13 cellular contexts compared by ENCODE assay signal in the genomic region with DNA sequence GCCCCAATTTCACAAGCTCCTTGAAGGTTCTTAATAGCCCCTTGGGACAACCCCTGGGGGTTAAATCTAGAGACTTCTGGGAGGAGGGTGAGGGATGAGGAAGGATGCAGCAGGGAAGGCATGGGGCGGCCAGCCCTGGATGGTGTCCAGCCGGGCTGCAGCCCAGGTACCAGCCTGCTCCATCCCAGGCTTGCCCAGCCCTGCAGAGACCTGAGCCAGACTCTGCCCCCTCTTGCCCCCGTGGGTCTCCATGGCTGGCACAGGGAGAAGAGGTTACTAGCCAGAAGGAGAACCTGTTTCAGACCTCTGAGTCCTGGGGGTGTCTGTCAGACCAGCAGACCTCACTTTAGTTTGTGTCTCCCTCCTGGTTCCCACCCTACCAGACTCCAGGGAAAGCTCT. TPM values are rescaled to one million over a fixed set of nuclear protein-coding genes. Genes with fewer than 3 reads are reported as not detected.
DNase-seq lines count a peak whose midpoint lies in the region; ATAC-seq and TF ChIP-seq lines count a peak whose summit lies in the region.
"Had no signal": no experiment of that assay in that cellular context is flagged by ENCODE, and none has a peak within 500 bp of the region (broad histone marks: within the 10 kb centered on the region; RNA-seq: fewer than 3 reads in every experiment).

No MANE protein-coding gene starts in this region.

- H2AFZ ChIP-seq in HCT116 (ENCODE audit: low read depth, low read length, poor library complexity, severe bottlenecking): no peak overlapping the region

- H3K4me1 Mint-ChIP-seq in naive thymus-derived CD8-positive, alpha-beta T cell: peaks cover 42 to 97% (median 91%) of the 10 kb centered on the region in 4 donors
- peaks cover 12% of the 10 kb centered on the region for H3K4me1 Mint-ChIP-seq in endothelial cell (ENCODE audit: unreplicated experiment)

- BruUV-seq in HCT116 (replicated peaks; lab: Mats Ljungman, UMichigan): no TSS peak

- peaks cover 59 to 63% of the 10 kb centered on the region in 2 experiments for H3K4me1 ChIP-seq in HCT116 (ENCODE audit: control insufficient read depth in 1 of 2, insufficient read depth in 2 of 2, low read length in 2 of 2)

- POLR2A ChIA-PET in HCT116 (lab: Charles Lee): interaction anchor here (1.5 kb wide), 1 partner anchor 14 kb away, joined by 4 read pairs; no protein-coding TSS in a partner anchor
- POLR2A ChIA-PET in naive thymus-derived CD8-positive, alpha-beta T cell (lab: Charles Lee): interaction anchor here (1.4 to 13.2 kb wide), 5 partner anchors 9 to 19 kb away, joined by 5 to 200 read pairs (median 113); a partner anchor contains a TSS

- 0 out of 2 replicates have a peak overlapping the region, but pooled peaks have one; percentile 32 for H3K9ac ChIP-seq in HCT116 (ENCODE audit: low read length)

- H3K79me2 ChIP-seq in HCT116 (ENCODE audit: insufficient read depth, low read length): peaks cover 90% of the 10 kb centered on the region

- H3K27ac Mint-ChIP-seq in naive thymus-derived CD8-positive, alpha-beta T cell: peak overlapping the region; percentile 74 to 92 (median 82)
- no peak overlapping the region for H3K27ac Mint-ChIP-seq in endothelial cell (ENCODE audit: unreplicated experiment)

- H4K20me1 ChIP-seq in HCT116 (ENCODE audit: insufficient read depth): no peaks in the 10 kb centered on the region; the same call in 1 of the 2 replicates

- TF ChIP-seq POLR2A in HCT116 (IDR thresholded peaks at IDR 0.05; ENCODE audit: borderline replicate concordance, extremely low read depth, insufficient read depth, insufficient read length): no peak

- ATAC-seq in HCT116 (no peak), GM21526 (IDR thresholded peaks at IDR 0.05; ENCODE audit: low FRiP score, unreplicated experiment) (no peak)
- ATAC-seq in naive thymus-derived CD8-positive, alpha-beta T cell: no peak

- H3K27me3 Mint-ChIP-seq in naive thymus-derived CD8-positive, alpha-beta T cell: no peaks in the 10 kb centered on the region
- H3K27me3 Mint-ChIP-seq in endothelial cell (ENCODE audit: unreplicated experiment): peaks cover 9% of the 10 kb centered on the region

- no peak for TF ChIP-seq RAD21 in HCT116 (IDR thresholded peaks at IDR 0.05; ENCODE audit: low read depth)

- CTCF ChIA-PET in HCT116 (lab: Charles Lee): interaction anchor here (1.0 to 4.1 kb wide), 3 partner anchors 12 to 99 kb away, joined by 5 to 20 read pairs (median 9); no protein-coding TSS in a partner anchor

- no peak for DNase-seq in HCT116 (ENCODE audit: low read depth, low spot score)
- DNase-seq in naive thymus-derived CD8-positive, alpha-beta T cell: no peak
- no peak for DNase-seq in NOMO-1 (lab: John Stamatoyannopoulos, UW; ENCODE audit: unreplicated experiment in 2 of 2)
- no peak for DNase-seq in endothelial cell (ENCODE audit: low spot score)
- no peak for DNase-seq in T-helper 1 cell
- DNase-seq: NCI-H1417 treated with DMSO at 0.1 percent for 48 hours, NCI-H526 treated with DMSO at 0.1 percent for 48 hours had no signal

- peak overlapping the region in 1 of 2 experiments; percentile 50; a peak in 2 of 4 replicates for H3K4me3 ChIP-seq in HCT116 (replicated peaks in 1 of 2; ENCODE audit: low read depth in 1 of 2, low read length in 2 of 2)

- intact Hi-C loops in HCT116 (cut with micrococcal nuclease): no loop called here

- no peaks in the 10 kb centered on the region; a peak in 1 of 4 replicates for H3K36me3 ChIP-seq in HCT116 (ENCODE audit: control insufficient read depth in 1 of 2, insufficient read depth in 2 of 2, low read length in 2 of 2)
- H3K36me3 ChIP-seq: BE2C had no signal

- H3K36me3 Mint-ChIP-seq in naive thymus-derived CD8-positive, alpha-beta T cell: peaks cover 0 to 40% (median 5%) of the 10 kb centered on the region in 3 donors
- no peaks in the 10 kb centered on the region for H3K36me3 Mint-ChIP-seq in endothelial cell (ENCODE audit: low read depth, unreplicated experiment)

- H3K9me3 ChIP-seq in HCT116 (ENCODE audit: control insufficient read depth in 1 of 2, insufficient read depth in 1 of 2, low read depth in 1 of 2, low read length in 2 of 2): no peaks in the 10 kb centered on the region
- H3K9me3 ChIP-seq: BE2C had no signal

- H3K9me3 Mint-ChIP-seq in naive thymus-derived CD8-positive, alpha-beta T cell: no peaks in the 10 kb centered on the region
- H3K9me3 Mint-ChIP-seq in endothelial cell (ENCODE audit: unreplicated experiment): no peaks in the 10 kb centered on the region

- H3K4me3 Mint-ChIP-seq in naive thymus-derived CD8-positive, alpha-beta T cell: peak overlapping the region in 8 of 10 donors; percentile 34 to 97 (median 60)
- H3K4me3 Mint-ChIP-seq in endothelial cell (ENCODE audit: unreplicated experiment): no peak overlapping the region

- peak overlapping the region; percentile 85 for H3K4me2 ChIP-seq in HCT116 (ENCODE audit: low read length)

- TF ChIP-seq CTCF in C4-2B (conservative IDR thresholded peaks at IDR 0.05) (no peak), HCT116 (IDR thresholded peaks at IDR 0.05 in 2 of 3, conservative IDR thresholded peaks at IDR 0.05 in 1 of 3; ENCODE audit: borderline replicate concordance in 1 of 3, insufficient read depth in 1 of 3, low read depth in 2 of 3, low read length in 2 of 3) (no peak), endothelial cell (IDR thresholded peaks at IDR 0.05; ENCODE audit: unreplicated experiment) (no peak)

- no peaks in the 10 kb centered on the region for H3K9me2 ChIP-seq in HCT116 (ENCODE audit: insufficient read depth)

- RAD21 ChIA-PET in HCT116 (lab: Charles Lee; ENCODE audit: low non-redundant PET in 1 of 2, low total read pairs in 2 of 2, uncharacterized antibody in 2 of 2, unreplicated experiment in 2 of 2): no interaction called here

- H3K27me3 ChIP-seq in HCT116 (ENCODE audit: insufficient read depth, low read length): no peaks in the 10 kb centered on the region
- H3K27me3 ChIP-seq: BE2C had no signal

- H3K27ac ChIP-seq in C4-2B (peak overlapping the region; percentile 98), HCT116 (ENCODE audit: low read depth, low read length) (peak overlapping the region; percentile 63), angular gyrus (ENCODE audit: low read depth, low read length) (peak overlapping the region; percentile 74)

TF ChIP-seq in HCT116, 20 proteins besides CTCF, POLR2A, EP300 and RAD21 (continues in another document):
- TF ChIP-seq SP1 (IDR thresholded peaks at IDR 0.05; ENCODE audit: low read depth): no peak
- TF ChIP-seq, protein P1, sequence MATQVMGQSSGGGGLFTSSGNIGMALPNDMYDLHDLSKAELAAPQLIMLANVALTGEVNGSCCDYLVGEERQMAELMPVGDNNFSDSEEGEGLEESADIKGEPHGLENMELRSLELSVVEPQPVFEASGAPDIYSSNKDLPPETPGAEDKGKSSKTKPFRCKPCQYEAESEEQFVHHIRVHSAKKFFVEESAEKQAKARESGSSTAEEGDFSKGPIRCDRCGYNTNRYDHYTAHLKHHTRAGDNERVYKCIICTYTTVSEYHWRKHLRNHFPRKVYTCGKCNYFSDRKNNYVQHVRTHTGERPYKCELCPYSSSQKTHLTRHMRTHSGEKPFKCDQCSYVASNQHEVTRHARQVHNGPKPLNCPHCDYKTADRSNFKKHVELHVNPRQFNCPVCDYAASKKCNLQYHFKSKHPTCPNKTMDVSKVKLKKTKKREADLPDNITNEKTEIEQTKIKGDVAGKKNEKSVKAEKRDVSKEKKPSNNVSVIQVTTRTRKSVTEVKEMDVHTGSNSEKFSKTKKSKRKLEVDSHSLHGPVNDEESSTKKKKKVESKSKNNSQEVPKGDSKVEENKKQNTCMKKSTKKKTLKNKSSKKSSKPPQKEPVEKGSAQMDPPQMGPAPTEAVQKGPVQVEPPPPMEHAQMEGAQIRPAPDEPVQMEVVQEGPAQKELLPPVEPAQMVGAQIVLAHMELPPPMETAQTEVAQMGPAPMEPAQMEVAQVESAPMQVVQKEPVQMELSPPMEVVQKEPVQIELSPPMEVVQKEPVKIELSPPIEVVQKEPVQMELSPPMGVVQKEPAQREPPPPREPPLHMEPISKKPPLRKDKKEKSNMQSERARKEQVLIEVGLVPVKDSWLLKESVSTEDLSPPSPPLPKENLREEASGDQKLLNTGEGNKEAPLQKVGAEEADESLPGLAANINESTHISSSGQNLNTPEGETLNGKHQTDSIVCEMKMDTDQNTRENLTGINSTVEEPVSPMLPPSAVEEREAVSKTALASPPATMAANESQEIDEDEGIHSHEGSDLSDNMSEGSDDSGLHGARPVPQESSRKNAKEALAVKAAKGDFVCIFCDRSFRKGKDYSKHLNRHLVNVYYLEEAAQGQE (IDR thresholded peaks at IDR 0.05; ENCODE audit: low read depth): no peak
- TF ChIP-seq, protein P2, sequence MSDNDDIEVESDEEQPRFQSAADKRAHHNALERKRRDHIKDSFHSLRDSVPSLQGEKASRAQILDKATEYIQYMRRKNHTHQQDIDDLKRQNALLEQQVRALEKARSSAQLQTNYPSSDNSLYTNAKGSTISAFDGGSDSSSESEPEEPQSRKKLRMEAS (IDR thresholded peaks at IDR 0.05): no peak
- no peak for TF ChIP-seq FOSL1 (IDR thresholded peaks at IDR 0.05; ENCODE audit: low read depth)
- TF ChIP-seq EZH2 (IDR thresholded peaks at IDR 0.05): no peak
- TF ChIP-seq ELF1 (IDR thresholded peaks at IDR 0.05; ENCODE audit: borderline replicate concordance, low read depth): no peak
- no peak for TF ChIP-seq POLR2AphosphoS5 (IDR thresholded peaks at IDR 0.05; ENCODE audit: low read depth, low read length)
- no peak for TF ChIP-seq YY1 (IDR thresholded peaks at IDR 0.05; ENCODE audit: extremely low read depth, insufficient replicate concordance, low read depth, low read length)
- no peak for TF ChIP-seq EGR1 (IDR thresholded peaks at IDR 0.05; ENCODE audit: low read depth)

RNA-seq across cellular contexts. Expression of a gene that starts 8.5 kb away (rescaled TPM):
- 129 TPM for total RNA-seq in HCT116 (2021; ENCODE audit: unreplicated experiment)
- polyA plus RNA-seq in HCT116 (2012): 71.3 and 81.9 TPM in 2 replicates
- total RNA-seq in naive thymus-derived CD8-positive, alpha-beta T cell: 100 to 1,000 TPM; 158 to 164 TPM
- 100 to 1,000 TPM; 277 to 351 (median 324) TPM for polyA plus RNA-seq in naive thymus-derived CD8-positive, alpha-beta T cell
- total RNA-seq in endothelial cell (ENCODE audit: unreplicated experiment): 30.5 TPM

RNA-seq across cellular contexts. Expression of a gene that starts 19.3 kb away (rescaled TPM):
- total RNA-seq in HCT116 (2021; ENCODE audit: unreplicated experiment) (88.7 TPM), endothelial cell (ENCODE audit: unreplicated experiment) (50.1 TPM)
- 67.7 and 68.5 TPM in 2 replicates for polyA plus RNA-seq in HCT116 (2012)
- 10 to 100 TPM; 66.5 to 71.5 TPM for total RNA-seq in naive thymus-derived CD8-positive, alpha-beta T cell
- polyA plus RNA-seq in naive thymus-derived CD8-positive, alpha-beta T cell: 10 to 100 TPM in 2 of 3 donors, 1 to 10 TPM in 1; 9.8 to 28.3 (median 20.2) TPM

RNA-seq across cellular contexts. Expression of a gene that starts 19.8 kb away (rescaled TPM):
- total RNA-seq in HCT116 (2021; ENCODE audit: unreplicated experiment) (8.2 TPM), endothelial cell (ENCODE audit: unreplicated experiment) (2.5 TPM)
- 10.4 and 11.7 TPM in 2 replicates for polyA plus RNA-seq in HCT116 (2012)
- 10 to 100 TPM; 34.0 to 35.9 TPM for total RNA-seq in naive thymus-derived CD8-positive, alpha-beta T cell
- 100 to 1,000 TPM in 1 of 3 donors, 10 to 100 TPM in 2; 55.3 to 108 (median 76.0) TPM for polyA plus RNA-seq in naive thymus-derived CD8-positive, alpha-beta T cell

RNA-seq across cellular contexts. Expression of a gene that starts 44.2 kb away (rescaled TPM):
- not detected for total RNA-seq in HCT116 (2021; ENCODE audit: unreplicated experiment)
- polyA plus RNA-seq in HCT116 (2012): not detected in 2 replicates
- total RNA-seq in naive thymus-derived CD8-positive, alpha-beta T cell: under 1 TPM in 1 of 2 experiments, not detected in 1; 0.36 TPM
- not detected for polyA plus RNA-seq in naive thymus-derived CD8-positive, alpha-beta T cell
- not detected for total RNA-seq in endothelial cell (ENCODE audit: unreplicated experiment)
- total RNA-seq: fibroblast of lung, renal cortical epithelial cell had no signal
- polyA plus RNA-seq: fibroblast of lung had no signal
